12 cellular contexts compared by ENCODE assay signal in the genomic region with DNA sequence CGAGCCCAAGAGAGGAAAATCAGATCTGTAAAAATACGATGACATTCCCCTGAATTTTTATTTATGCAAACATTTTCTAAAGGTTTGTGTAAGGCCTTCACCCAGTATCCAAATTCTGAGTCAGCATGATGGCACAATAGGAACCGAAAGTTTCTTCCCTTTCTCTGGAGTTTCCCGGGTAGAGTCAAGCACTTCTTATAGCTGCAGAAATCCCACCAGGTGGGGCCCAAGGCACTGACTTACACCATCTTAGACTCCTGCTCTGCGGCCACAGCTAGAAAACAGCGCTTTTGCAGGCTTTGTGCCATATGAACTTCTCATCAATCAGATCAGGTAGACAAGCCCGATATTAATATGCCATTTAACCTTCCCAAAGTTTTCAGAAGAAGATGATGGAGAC. TPM values are rescaled to one million over a fixed set of nuclear protein-coding genes. Genes with fewer than 3 reads are reported as not detected.
DNase-seq lines count a peak whose midpoint lies in the region; ATAC-seq and TF ChIP-seq lines count a peak whose summit lies in the region.
"Had no signal": no experiment of that assay in that cellular context is flagged by ENCODE, and none has a peak within 500 bp of the region (broad histone marks: within the 10 kb centered on the region; RNA-seq: fewer than 3 reads in every experiment).

No MANE protein-coding gene starts in this region.

- CTCF ChIA-PET in PC-9 (lab: Charles Lee), result no interaction called here

- no peaks in the 10 kb centered on the region for H4K20me1 ChIP-seq in PC-9 (ENCODE audit: insufficient read depth)

- no peaks in the 10 kb centered on the region for H3K4me1 ChIP-seq in PC-9 (replicated peaks; ENCODE audit: insufficient read depth)
- H3K4me1 ChIP-seq: gastroesophageal sphincter, tibial nerve had no signal

- H2AFZ ChIP-seq in PC-9, result no peak overlapping the region

- ATAC-seq in omental fat pad (ENCODE audit: low FRiP score), result no peak
- ATAC-seq: gastroesophageal sphincter had no signal

- peak; percentile 58 for DNase-seq in activated CD4-positive, alpha-beta T cell treated with anti-CD3 and anti-CD28 coated beads for 48 hours
- no peak for DNase-seq in activated CD4-positive, alpha-beta T cell treated with anti-CD3 and anti-CD28 coated beads, Interleukin-2, amount 50 U/mL, for 1 hour
- DNase-seq in SK-N-MC (ENCODE audit: low read depth, low spot score), result no peak
- DNase-seq in choroid plexus epithelial cell (ENCODE audit: low read depth), result peak; percentile 37
- peak; percentile 44 to 55 for DNase-seq in stimulated activated CD4-positive, alpha-beta T cell treated with anti-CD3 and anti-CD28 coated beads, Interleukin-2, amount 100 ng/mL, for 24 hours
- DNase-seq in stimulated activated CD8-positive, alpha-beta memory T cell treated with anti-CD3 and anti-CD28 coated beads, Interleukin-4, amount 100 ng/mL, for 48 hours, result no peak
- DNase-seq in PC-9, result no peak
- DNase-seq in omental fat pad (ENCODE audit: low spot score), result no peak
- DNase-seq: amygdala, midbrain had no signal

- no peak overlapping the region for H3K4me2 ChIP-seq in PC-9

- H3K27me3 ChIP-seq in PC-9 (ENCODE audit: insufficient read depth, low read depth), result no peaks in the 10 kb centered on the region

- no peaks in the 10 kb centered on the region for H3K9me2 ChIP-seq in PC-9 (ENCODE audit: insufficient read depth)

- H3K9ac ChIP-seq in SK-N-MC (ENCODE audit: insufficient read length), result peak overlapping the region; percentile 21

- H3K9me3 ChIP-seq in SK-N-MC (ENCODE audit: low read depth, low read length) (no peaks in the 10 kb centered on the region), PC-9 (ENCODE audit: insufficient read depth, low read depth) (no peaks in the 10 kb centered on the region)
- H3K9me3 ChIP-seq: gastroesophageal sphincter, tibial nerve had no signal

- H3K4me3 ChIP-seq in SK-N-MC (0 out of 2 replicates have a peak overlapping the region, but pooled peaks have one; percentile 7), choroid plexus epithelial cell (ENCODE audit: low read depth, low read length) (no peak overlapping the region), PC-9 (no peak overlapping the region)
- H3K4me3 ChIP-seq: gastroesophageal sphincter, tibial nerve had no signal

- H3F3A ChIP-seq in PC-9 (ENCODE audit: insufficient read depth, low read depth), result no peaks in the 10 kb centered on the region

- peak; percentile 32 for TF ChIP-seq CTCF in choroid plexus epithelial cell (conservative IDR thresholded peaks at IDR 0.05; ENCODE audit: low read depth, low read length)
- no peak for TF ChIP-seq CTCF in PC-9 (conservative IDR thresholded peaks at IDR 0.05)
- TF ChIP-seq CTCF in omental fat pad (IDR thresholded peaks at IDR 0.05), result no peak

- intact Hi-C loops in PC-9 (cut with micrococcal nuclease; ENCODE audit: unreplicated experiment), result no loop called here

- POLR2A ChIA-PET in PC-9 (lab: Charles Lee; ENCODE audit: unreplicated experiment), result no interaction called here

- H3K36me3 ChIP-seq in SK-N-MC (ENCODE audit: insufficient read depth, low read length) (peaks cover 19% of the 10 kb centered on the region), PC-9 (ENCODE audit: low read depth) (no peaks in the 10 kb centered on the region)
- H3K36me3 ChIP-seq: gastroesophageal sphincter, tibial nerve had no signal

- peak overlapping the region; percentile 27; the same call in 1 of the 2 replicates for H3K27ac ChIP-seq in SK-N-MC
- H3K27ac ChIP-seq in PC-9, result no peak overlapping the region
- H3K27ac ChIP-seq: gastroesophageal sphincter, tibial nerve had no signal

- H3K79me2 ChIP-seq in PC-9 (ENCODE audit: low read depth), result no peaks in the 10 kb centered on the region

- no TSS peak for BruUV-seq in PC-9 (replicated peaks; lab: Mats Ljungman, UMichigan)

RNA-seq across cellular contexts. Expression of a gene that starts 13.4 kb away (rescaled TPM):
- total RNA-seq in PC-9 (2021) (2.8 and 3.4 TPM in 2 replicates), omental fat pad (1 to 10 TPM; 2.2 to 8.3 (median 3.7) TPM)

Comparison
In these comparisons a context has a peak if more than half of its experiments do, and no peak if none do; other contexts are left out.
1. DNase-seq: peak in activated CD4-positive, alpha-beta T cell treated with anti-CD3 and anti-CD28 coated beads for 48 hours (single experiment), choroid plexus epithelial cell (single experiment) and stimulated activated CD4-positive, alpha-beta T cell treated with anti-CD3 and anti-CD28 coated beads, Interleukin-2, amount 100 ng/mL, for 24 hours (2 of 2); none in activated CD4-positive, alpha-beta T cell treated with anti-CD3 and anti-CD28 coated beads, Interleukin-2, amount 50 U/mL, for 1 hour (single experiment), SK-N-MC (single experiment), stimulated activated CD8-positive, alpha-beta memory T cell treated with anti-CD3 and anti-CD28 coated beads, Interleukin-4, amount 100 ng/mL, for 48 hours (single experiment), PC-9 (0 of 2) and omental fat pad (single experiment).